In genomic region chr2:38487852-38488251, GRCh38 we compare ENCODE assay signal across 2 cellular contexts.
TF ChIP-seq lines count a peak whose summit lies in the region.

No MANE protein-coding gene starts in this region.

TF ChIP-seq in HepG2, 621 proteins besides CTCF, POLR2A, EP300 and RAD21 (continued from another document):
- TF ChIP-seq ATF5 (CRISPR knock-in tag; IDR thresholded peaks at IDR 0.05; ENCODE audit: low read depth) (no peak), ZNF225 (CRISPR knock-in tag; IDR thresholded peaks at IDR 0.05) (no peak), TMF1 (CRISPR knock-in tag; IDR thresholded peaks at IDR 0.05; ENCODE audit: low read depth) (no peak), ZNF567 (CRISPR knock-in tag; IDR thresholded peaks at IDR 0.05; ENCODE audit: borderline replicate concordance) (no peak)

TF ChIP-seq in K562, 482 proteins besides CTCF, POLR2A, EP300 and RAD21 (continued from another document):
- TF ChIP-seq AFF1 (IDR thresholded peaks at IDR 0.05; ENCODE audit: low read depth in 1 of 2, partially characterized antibody in 2 of 2), result no peak
- no peak for TF ChIP-seq EWSR1 (IDR thresholded peaks at IDR 0.05; ENCODE audit: borderline replicate concordance, low read depth, partially characterized antibody)
- TF ChIP-seq GTF2E2 (tag; IDR thresholded peaks at IDR 0.05), result no peak
- no peak for TF ChIP-seq JUNB (CRISPR knock-in tag; conservative IDR thresholded peaks at IDR 0.05)
- no peak for TF ChIP-seq ATF6 (CRISPR knock-in tag; IDR thresholded peaks at IDR 0.05)
TF ChIP-seq in K562: peak in this region for 0.
